Comparison of ENCODE assay signal across 24 cellular contexts in the genomic region with DNA sequence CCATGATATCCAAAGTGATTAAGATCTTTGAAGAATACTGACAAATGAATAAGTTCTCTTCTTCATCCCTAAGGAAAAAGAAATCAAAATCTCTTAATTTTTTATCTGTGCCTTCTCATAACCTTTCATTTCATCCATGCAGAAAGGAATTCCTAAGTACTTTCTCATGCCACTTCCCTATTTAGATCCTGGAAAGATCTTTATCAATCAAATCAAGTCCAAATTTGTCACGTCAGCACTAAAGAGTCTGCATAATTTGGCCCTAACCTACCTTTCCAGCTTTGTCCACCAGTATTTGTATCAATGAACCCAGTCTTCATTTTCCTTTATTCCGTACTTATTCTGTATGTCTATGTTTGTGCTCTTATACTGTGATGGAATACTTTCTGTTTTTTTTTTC. TPM values are rescaled to one million over a fixed set of nuclear protein-coding genes. Genes with fewer than 3 reads are reported as not detected.
DNase-seq lines count a peak whose midpoint lies in the region; ATAC-seq, FAIRE-seq and TF ChIP-seq lines count a peak whose summit lies in the region.
"Had no signal": no experiment of that assay in that cellular context is flagged by ENCODE, and none has a peak within 500 bp of the region (broad histone marks: within the 10 kb centered on the region; RNA-seq: fewer than 3 reads in every experiment).

No MANE protein-coding gene starts in this region.

- TF ChIP-seq CTCF in A549 (IDR thresholded peaks at IDR 0.05) (no peak), IMR-90 (conservative IDR thresholded peaks at IDR 0.05; ENCODE audit: low read depth, low read length) (no peak), keratinocyte (optimal IDR thresholded peaks at IDR 0.05 in 1 of 3, IDR thresholded peaks at IDR 0.05 in 1 of 3, conservative IDR thresholded peaks at IDR 0.05 in 1 of 3; ENCODE audit: extremely low read depth in 1 of 3, insufficient read depth in 2 of 3, low read length in 3 of 3) (no peak)

- no peak overlapping the region for H3K23ac ChIP-seq in IMR-90 (ENCODE audit: low read depth, low read length)

- POLR2A ChIA-PET in A549 (lab: Yijun Ruan, JAX) = no interaction called here
- POLR2A ChIA-PET in IMR-90 (lab: Charles Lee; ENCODE audit: unreplicated experiment) = no interaction called here

- ATAC-seq in A549 (no peak; a peak in 1 of 6 replicates), IMR-90 (ENCODE audit: low read depth) (no peak), HG03520 (IDR thresholded peaks at IDR 0.05; ENCODE audit: unreplicated experiment) (no peak), GM21423 (IDR thresholded peaks at IDR 0.05; ENCODE audit: unreplicated experiment) (no peak)

- FAIRE-seq in A549 (lab: Jason Lieb, UNC) (no peak), keratinocyte (lab: Jason Lieb, UNC) (peak; percentile 60)

- no peak for TF ChIP-seq EP300 in A549 (IDR thresholded peaks at IDR 0.05)

- H3K36me3 ChIP-seq in IMR-90 (ENCODE audit: control insufficient read depth, insufficient read depth, low read length) (peaks cover 17% of the 10 kb centered on the region), keratinocyte (ENCODE audit: control insufficient read depth in 2 of 2, extremely low read depth in 1 of 2, insufficient read depth in 2 of 2, low read length in 2 of 2) (peaks cover 16 to 25% of the 10 kb centered on the region in 2 experiments)

- H3K4ac ChIP-seq in IMR-90 (ENCODE audit: low read depth, low read length) = no peak overlapping the region

- no TSS peak for BruUV-seq in IMR-90 (replicated peaks; lab: Mats Ljungman, UMichigan)

- H3K27ac ChIP-seq in A549 (no peak overlapping the region), IMR-90 (ENCODE audit: insufficient read depth, low read length) (no peak overlapping the region), keratinocyte (ENCODE audit: control insufficient read depth, insufficient read depth, low read length) (peak overlapping the region; percentile 0)
- H3K27ac ChIP-seq: BLaER1 treated with 17β-estradiol and CSF1 and Interleukin-3, amounts not matched to agents 10 nM and 100 nM; Peyer's patch had no signal

- H3K9me3 ChIP-seq in A549 = no peaks in the 10 kb centered on the region
- no peaks in the 10 kb centered on the region for H3K9me3 ChIP-seq in IMR-90 (ENCODE audit: control insufficient read depth, insufficient read depth, low read length)
- no peaks in the 10 kb centered on the region for H3K9me3 ChIP-seq in keratinocyte (ENCODE audit: control insufficient read depth, low read depth, low read length)
- H3K9me3 ChIP-seq: BLaER1 treated with 17β-estradiol and CSF1 and Interleukin-3, amounts not matched to agents 10 nM and 100 nM; Peyer's patch had no signal

- dilution Hi-C loops in IMR-90 (cut with HindIII; ENCODE audit: low sequenced_read_pairs, unreplicated experiment) = no loop called here
- dilution Hi-C loops in keratinocyte (cut with MboI; ENCODE audit: extremely low pct_ligation_motif_present, low sequenced_read_pairs) = no loop called here

- H2AFZ ChIP-seq in IMR-90 (replicated peaks; ENCODE audit: low read length, poor library complexity) (no peak overlapping the region), keratinocyte (ENCODE audit: control insufficient read depth, low read length) (no peak overlapping the region)
- H2AFZ ChIP-seq: GM23338 had no signal

- no peak overlapping the region for H3K4me3 ChIP-seq in A549
- H3K4me3 ChIP-seq in IMR-90 (ENCODE audit: insufficient read depth, low read depth, low read length) = no peak overlapping the region
- no peak overlapping the region for H3K4me3 ChIP-seq in keratinocyte (ENCODE audit: control insufficient read depth in 2 of 3, extremely low read depth in 1 of 3, insufficient read depth in 2 of 3, low read depth in 1 of 3, low read length in 3 of 3)
- H3K4me3 ChIP-seq: BLaER1 treated with 17β-estradiol and CSF1 and Interleukin-3, amounts not matched to agents 10 nM and 100 nM; GM23338; Peyer's patch had no signal

- no peak overlapping the region for H2BK120ac ChIP-seq in IMR-90 (ENCODE audit: low read depth, low read length)

- no peak overlapping the region for H4K5ac ChIP-seq in IMR-90 (ENCODE audit: low read depth, low read length)

- H3K79me2 ChIP-seq in keratinocyte (ENCODE audit: control insufficient read depth, insufficient read depth, low read length) = peaks cover 14% of the 10 kb centered on the region

- H3K4me1 ChIP-seq in A549 (peaks cover 17% of the 10 kb centered on the region; the same call in 2 of the 3 replicates), IMR-90 (ENCODE audit: control insufficient read depth, insufficient read depth, low read length) (no peaks in the 10 kb centered on the region; the same call in 1 of the 2 replicates), keratinocyte (ENCODE audit: control insufficient read depth, extremely low read depth, insufficient read depth, low read length) (peaks cover 23% of the 10 kb centered on the region)
- H3K4me1 ChIP-seq: BLaER1 treated with 17β-estradiol and CSF1 and Interleukin-3, amounts not matched to agents 10 nM and 100 nM; Peyer's patch had no signal

- no peak overlapping the region for H3K18ac ChIP-seq in IMR-90 (ENCODE audit: low read depth, low read length)

- DNase-seq in A549 (ENCODE audit: low read depth in 1 of 2, low spot score in 1 of 2) = no peak
- DNase-seq in IMR-90 = no peak
- DNase-seq in dermis blood vessel endothelial cell = peak; percentile 34
- DNase-seq in keratinocyte (ENCODE audit: low read depth, low spot score) = no peak
- DNase-seq in LoVo (ENCODE audit: low spot score) = no peak
- no peak for DNase-seq in activated CD4-positive, CD25-positive, alpha-beta regulatory T cell (lab: John Stamatoyannopoulos, UW)
- DNase-seq: 8988T; CD4-positive, alpha-beta memory T cell; GDM1; Karpas-422; NCI-H1092 treated with DMSO at 0.1 percent for 48 hours; NCI-H1436; NCI-H187; NCI-H2081 treated with DMSO at 0.1 percent for 48 hours; NCI-H2171 treated with DMSO at 0.1 percent for 48 hours; NCI-H345; NCI-H510A treated with DMSO at 0.1 percent for 48 hours; Peyer's patch; SHP77 treated with DMSO at 0.1 percent for 48 hours; SW 1271 had no signal

- no peak overlapping the region for H2BK20ac ChIP-seq in IMR-90 (ENCODE audit: low read depth, low read length)

- WGBS in A549 (ENCODE audit: missing lambda C conversion rate) = 92% methylated on average over 2 of the region's 2 CpGs
- WGBS in IMR-90 (ENCODE audit: extremely low coverage in 2 of 2, insufficient read length in 1 of 2), 2 experiments = no CpG with 5 or more reads among the region's 2 CpGs

- no peak overlapping the region for H2BK15ac ChIP-seq in IMR-90 (ENCODE audit: low read depth, low read length)

- H4K20me1 ChIP-seq in IMR-90 (ENCODE audit: insufficient read depth, low read length) (no peaks in the 10 kb centered on the region), keratinocyte (ENCODE audit: control insufficient read depth, extremely low read depth, insufficient read depth, low read length) (no peaks in the 10 kb centered on the region)

- no peak overlapping the region for H2AK5ac ChIP-seq in IMR-90 (ENCODE audit: low read depth, low read length)

- H3K27me3 ChIP-seq in IMR-90 (ENCODE audit: control insufficient read depth, insufficient read depth, low read length) = no peaks in the 10 kb centered on the region
- H3K27me3 ChIP-seq in keratinocyte (ENCODE audit: control insufficient read depth, extremely low read depth, insufficient read depth, low read length) = no peaks in the 10 kb centered on the region
- H3K27me3 ChIP-seq: BLaER1 treated with 17β-estradiol and CSF1 and Interleukin-3, amounts not matched to agents 10 nM and 100 nM; Peyer's patch had no signal

- in situ Hi-C loops in IMR-90 (cut with MboI; ENCODE audit: low sequenced_read_pairs) = no loop called here

- no peak overlapping the region for H3K56ac ChIP-seq in IMR-90 (ENCODE audit: extremely low read depth, insufficient read depth, low read length)

- H3K14ac ChIP-seq in IMR-90 (replicated peaks; ENCODE audit: low read depth, low read length) = no peak overlapping the region

- H4K91ac ChIP-seq in IMR-90 (ENCODE audit: insufficient read depth, low read depth, low read length) = no peak overlapping the region

- 0 out of 2 replicates have a peak, but pooled peaks cover 5% of the 10 kb centered on the region for H3K9me1 ChIP-seq in IMR-90 (ENCODE audit: insufficient read depth, low read length)
- H3K9me1 ChIP-seq in keratinocyte (ENCODE audit: control insufficient read depth, extremely low read depth, insufficient read depth, low read length) = no peaks in the 10 kb centered on the region

- peaks cover 24 to 34% of the 10 kb centered on the region in 2 experiments for H3K79me1 ChIP-seq in IMR-90 (ENCODE audit: low read depth in 1 of 2, low read length in 2 of 2)

- no peak overlapping the region for H3K4me2 ChIP-seq in A549
- H3K4me2 ChIP-seq in IMR-90 (ENCODE audit: low read depth, low read length) = no peak overlapping the region
- H3K4me2 ChIP-seq in keratinocyte (ENCODE audit: control insufficient read depth, extremely low read depth, insufficient read depth, low read depth, low read length) = no peak overlapping the region
- H3K4me2 ChIP-seq: BLaER1 treated with 17β-estradiol and CSF1 and Interleukin-3, amounts not matched to agents 10 nM and 100 nM; GM23338 had no signal

- intact Hi-C loops in IMR-90 (cut with micrococcal nuclease) = no loop called here

- no peak overlapping the region for H2AK9ac ChIP-seq in IMR-90 (replicated peaks; ENCODE audit: low read depth, low read length, poor library complexity)

- H3K9ac ChIP-seq in IMR-90 (ENCODE audit: low read depth, low read length) = no peak overlapping the region
- no peak overlapping the region for H3K9ac ChIP-seq in keratinocyte (ENCODE audit: control insufficient read depth, extremely low read depth, insufficient read depth, low read length)
- H3K9ac ChIP-seq: BLaER1 treated with 17β-estradiol and CSF1 and Interleukin-3, amounts not matched to agents 10 nM and 100 nM had no signal

- no peak overlapping the region for H4K8ac ChIP-seq in IMR-90 (ENCODE audit: low read depth in 2 of 2, low read length in 2 of 2)

- no peak for TF ChIP-seq RAD21 in A549 (conservative IDR thresholded peaks at IDR 0.05 in 1 of 2, IDR thresholded peaks at IDR 0.05 in 1 of 2)
- no peak for TF ChIP-seq RAD21 in IMR-90 (IDR thresholded peaks at IDR 0.05; ENCODE audit: low read length)

- CTCF ChIA-PET in A549 (lab: Yijun Ruan, JAX) (interaction anchor here (0.7 to 1.4 kb wide), 5 partner anchors 12 to 141 kb away, joined by 3 to 4 read pairs (median 3); no protein-coding TSS in a partner anchor), IMR-90 (lab: Yijun Ruan, JAX) (interaction anchor here (0.6 to 0.9 kb wide), 3 partner anchors 29 to 1057 kb away, joined by 3 to 4 read pairs (median 3); no protein-coding TSS in a partner anchor)

- no peak overlapping the region for H2BK5ac ChIP-seq in IMR-90 (ENCODE audit: low read depth, low read length, poor library complexity, severe bottlenecking)

- TF ChIP-seq POLR2A in A549 (IDR thresholded peaks at IDR 0.05; ENCODE audit: low read length) = no peak
- TF ChIP-seq POLR2A in IMR-90 (IDR thresholded peaks at IDR 0.05; ENCODE audit: low read depth, low read length) = no peak

RNA-seq across cellular contexts. Expression of a gene that starts 41.2 kb away (rescaled TPM):
- polyA plus RNA-seq in A549 (2011; rRNA removed) = 256 and 259 TPM in 2 replicates
- 45.9 and 52.6 TPM in 2 replicates for polyA plus RNA-seq in A549 (2012; cell fraction: cytosol; rRNA removed)
- 20.8 and 28.1 TPM in 2 replicates for polyA plus RNA-seq in A549 (2012; cell fraction: nucleus; rRNA removed)
- polyA plus RNA-seq in A549 (2017; fragmentation: RNase III; extraction: RNeasy Plus Mini Kit Qiagen cat#74134 plus additional on column Dnase treatment) = 87.1 to 92.3 TPM (median 89.6 TPM) in 3 replicates
- polyA minus RNA-seq in A549 (2011; rRNA and poly(A)+ RNA removed) = 184 and 235 TPM in 2 replicates
- 83.6 and 90.2 TPM in 2 replicates for total RNA-seq in IMR-90 (2012; rRNA removed)
- 44.6 and 54.5 TPM in 2 replicates for polyA plus RNA-seq in IMR-90 (2012; rRNA removed)
- polyA plus RNA-seq in IMR-90 (2012; cell fraction: cytosol; rRNA removed) = 11.2 and 16.4 TPM in 2 replicates
- 5.8 and 62.0 TPM in 2 replicates for polyA plus RNA-seq in IMR-90 (2012; cell fraction: nucleus; rRNA removed; ENCODE audit: low replicate concordance)
- total RNA-seq in dermis blood vessel endothelial cell = 96.7 and 134 TPM in 2 replicates
- polyA plus RNA-seq in keratinocyte = 106 to 183 TPM (median 169 TPM) in 3 replicates
- 123 TPM for polyA plus RNA-seq in keratinocyte (2011; ENCODE audit: low read depth)
- polyA plus RNA-seq in keratinocyte (2011; cell fraction: cytosol; rRNA removed) = 78.2 and 178 TPM in 2 replicates
- polyA plus RNA-seq in keratinocyte (2011; cell fraction: nucleus; rRNA removed) = 163 and 205 TPM in 2 replicates
- 35.9 and 70.7 TPM in 2 replicates for polyA plus RNA-seq in keratinocyte (2012; ENCODE audit: low replicate concordance)
- 32.8 to 160 TPM (median 127 TPM) in 3 replicates for polyA minus RNA-seq in keratinocyte
- 69.1 TPM for polyA minus RNA-seq in keratinocyte (2011; cell fraction: cytosol; rRNA and poly(A)+ RNA removed)
- 104 and 211 TPM in 2 replicates for polyA minus RNA-seq in keratinocyte (2011; cell fraction: nucleus; rRNA and poly(A)+ RNA removed)

RNA-seq across cellular contexts. Expression of a gene that starts 41.5 kb away (rescaled TPM):
- 42.0 and 48.0 TPM in 2 replicates for polyA plus RNA-seq in A549 (2011; rRNA removed)
- polyA plus RNA-seq in A549 (2012; cell fraction: cytosol; rRNA removed) = 6.0 and 6.7 TPM in 2 replicates
- 10.5 and 17.1 TPM in 2 replicates for polyA plus RNA-seq in A549 (2012; cell fraction: nucleus; rRNA removed)
- polyA plus RNA-seq in A549 (2017; fragmentation: RNase III; extraction: RNeasy Plus Mini Kit Qiagen cat#74134 plus additional on column Dnase treatment) = 15.5 to 17.6 TPM (median 16.5 TPM) in 3 replicates
- polyA minus RNA-seq in A549 (2011; rRNA and poly(A)+ RNA removed) = 54.8 and 54.9 TPM in 2 replicates
- total RNA-seq in IMR-90 (2012; rRNA removed) = 9.5 and 9.7 TPM in 2 replicates
- polyA plus RNA-seq in IMR-90 (2012; rRNA removed) = 2.0 and 2.6 TPM in 2 replicates
- 0.42 and 0.52 TPM in 2 replicates for polyA plus RNA-seq in IMR-90 (2012; cell fraction: cytosol; rRNA removed)
- 1.0 and 11.0 TPM in 2 replicates for polyA plus RNA-seq in IMR-90 (2012; cell fraction: nucleus; rRNA removed; ENCODE audit: low replicate concordance)
- total RNA-seq in dermis blood vessel endothelial cell = 19.6 and 27.0 TPM in 2 replicates
- polyA plus RNA-seq in keratinocyte = 40.4 to 54.2 TPM (median 50.8 TPM) in 3 replicates
- polyA plus RNA-seq in keratinocyte (2011; ENCODE audit: low read depth) = 6.6 TPM
- 25.0 and 52.1 TPM in 2 replicates for polyA plus RNA-seq in keratinocyte (2011; cell fraction: cytosol; rRNA removed)
- polyA plus RNA-seq in keratinocyte (2011; cell fraction: nucleus; rRNA removed) = 75.5 and 92.1 TPM in 2 replicates
- polyA plus RNA-seq in keratinocyte (2012; ENCODE audit: low replicate concordance) = 9.7 and 34.8 TPM in 2 replicates
- polyA minus RNA-seq in keratinocyte = 16.1 to 84.1 TPM (median 45.5 TPM) in 3 replicates
- 58.5 TPM for polyA minus RNA-seq in keratinocyte (2011; cell fraction: cytosol; rRNA and poly(A)+ RNA removed)
- polyA minus RNA-seq in keratinocyte (2011; cell fraction: nucleus; rRNA and poly(A)+ RNA removed) = 60.4 and 108 TPM in 2 replicates
